Comparison of ENCODE assay signal across 14 cellular contexts in genomic region chr2:199707584-199708185, GRCh38.
"Had no signal": no experiment of that assay in that cellular context is flagged by ENCODE, and none has a peak within 500 bp of the region (broad histone marks: within the 10 kb centered on the region; RNA-seq: fewer than 3 reads in every experiment).

No MANE protein-coding gene starts in this region.

- H3K27me3 ChIP-seq: brain microvascular endothelial cell, testis had no signal

- H3K9me3 ChIP-seq: testis had no signal

- H3K79me2 ChIP-seq: parathyroid adenoma had no signal

- H3K4me3 ChIP-seq: lung, testis had no signal

- DNase-seq: activated CD4-positive, alpha-beta T cell treated with anti-CD3 and anti-CD28 coated beads, Interleukin-2, amount 50 U/mL, for 1 hour; activated T-cell treated with anti-CD3 and anti-CD28 coated beads, Interleukin-2, amount 50 U/mL, for 1 hour; amygdala; brain microvascular endothelial cell; endodermal cell; erythroblast; left colon; naive B cell; retina; stimulated activated CD4-positive, alpha-beta T cell treated with anti-CD3 and anti-CD28 coated beads, Interleukin-4, amount 100 ng/mL, for 4 hours; stimulated activated naive CD8-positive, alpha-beta T cell treated with anti-CD3 and anti-CD28 coated beads, Interleukin-15, amount 100 ng/mL, for 72 hours; testis had no signal

- H3K36me3 ChIP-seq: brain microvascular endothelial cell had no signal

- H3K9ac ChIP-seq: parathyroid adenoma had no signal

- H2AFZ ChIP-seq: parathyroid adenoma had no signal

- H3K27ac ChIP-seq: brain microvascular endothelial cell, parathyroid adenoma, testis had no signal

- ATAC-seq: left colon; stimulated activated naive CD8-positive, alpha-beta T cell treated with anti-CD3 and anti-CD28 coated beads, Interleukin-15, amount 100 ng/mL, for 72 hours had no signal

- H3K4me1 ChIP-seq: parathyroid adenoma, testis had no signal
